ENCODE assay signal across 7 cellular contexts in genomic region chr2:210915912-210916311, GRCh38.
"Had no signal": no experiment of that assay in that cellular context is flagged by ENCODE, and none has a peak within 500 bp of the region (broad histone marks: within the 10 kb centered on the region; RNA-seq: fewer than 3 reads in every experiment).

No MANE protein-coding gene starts in this region.

- H3K9ac ChIP-seq: KMS-11 had no signal

- H3K4me3 ChIP-seq: K562 had no signal

- H3K27ac ChIP-seq: HL-60, KMS-11 had no signal

- H3K4me2 ChIP-seq: KMS-11 had no signal

- ATAC-seq: K562 had no signal

- FAIRE-seq: HTR-8/SVneo, K562 had no signal

- DNase-seq: IMR-90, KBM-7, KG1 had no signal
